Comparison of ENCODE assay signal across 12 cellular contexts in genomic region chrX:134599173-134599914, GRCh38. TPM values are rescaled to one million over a fixed set of nuclear protein-coding genes. Genes with fewer than 3 reads are reported as not detected.
DNase-seq lines count a peak whose midpoint lies in the region; ATAC-seq and TF ChIP-seq lines count a peak whose summit lies in the region.
"Had no signal": no experiment of that assay in that cellular context is flagged by ENCODE, and none has a peak within 500 bp of the region (broad histone marks: within the 10 kb centered on the region; RNA-seq: fewer than 3 reads in every experiment).

No MANE protein-coding gene starts in this region.

- no peaks in the 10 kb centered on the region for H3K36me3 Mint-ChIP-seq in activated T-helper 2 cell treated with anti-CD3 and anti-CD28 coated beads, Interferon-gamma antibody, Interleukin-2, Interleukin-4, amounts not matched to agents 10 μg/mL and 5 μg/mL and 100 μg/mL, durations not matched to agents 14 hours and 24 hours and 36 hours (ENCODE audit: low read depth)
- H3K36me3 Mint-ChIP-seq in nephron (ENCODE audit: low read depth) (no peaks in the 10 kb centered on the region), WTC11 (no peaks in the 10 kb centered on the region), type B pancreatic cell (no peaks in the 10 kb centered on the region)

- POLR2A ChIA-PET in WTC11 (lab: Charles Lee) = no interaction called here

- H3K27me3 Mint-ChIP-seq in activated T-helper 2 cell treated with anti-CD3 and anti-CD28 coated beads, Interferon-gamma antibody, Interleukin-2, Interleukin-4, amounts not matched to agents 10 μg/mL and 5 μg/mL and 100 μg/mL, durations not matched to agents 14 hours and 24 hours and 36 hours (ENCODE audit: low read depth) = peaks cover 19% of the 10 kb centered on the region
- H3K27me3 Mint-ChIP-seq in nephron (ENCODE audit: low read depth) = no peaks in the 10 kb centered on the region
- no peaks in the 10 kb centered on the region; the same call in 1 of the 2 replicates for H3K27me3 Mint-ChIP-seq in WTC11 (ENCODE audit: low read depth)
- no peaks in the 10 kb centered on the region for H3K27me3 Mint-ChIP-seq in type B pancreatic cell

- H2AFZ ChIP-seq in ACC112 (ENCODE audit: low read length, unreplicated experiment) = no peak overlapping the region

- CTCF ChIA-PET in WTC11 (lab: Charles Lee) = no interaction called here

- no peak overlapping the region for H3K4me3 Mint-ChIP-seq in activated T-helper 2 cell treated with anti-CD3 and anti-CD28 coated beads, Interferon-gamma antibody, Interleukin-2, Interleukin-4, amounts not matched to agents 10 μg/mL and 5 μg/mL and 100 μg/mL, durations not matched to agents 14 hours and 24 hours and 36 hours (ENCODE audit: low read depth)
- peak overlapping the region in 2 of 3 experiments; percentile 68 to 86 for H3K4me3 Mint-ChIP-seq in nephron
- H3K4me3 Mint-ChIP-seq in WTC11 = no peak overlapping the region
- no peak overlapping the region for H3K4me3 Mint-ChIP-seq in type B pancreatic cell
- H3K4me3 Mint-ChIP-seq: effector memory CD8-positive, alpha-beta T cell had no signal

- no peaks in the 10 kb centered on the region for H3K79me2 ChIP-seq in ACC112 (ENCODE audit: control insufficient read depth, insufficient read depth, low read length, unreplicated experiment)

- no peak for TF ChIP-seq CTCF in GM12864 (IDR thresholded peaks at IDR 0.05; ENCODE audit: low read depth, low read length, missing control alignments)
- no peak for TF ChIP-seq CTCF in nephron (IDR thresholded peaks at IDR 0.05; ENCODE audit: unreplicated experiment in 3 of 3)
- TF ChIP-seq CTCF in WTC11 (IDR thresholded peaks at IDR 0.05) = no peak
- TF ChIP-seq CTCF in type B pancreatic cell (conservative IDR thresholded peaks at IDR 0.05) = no peak

- DNase-seq in GM12864 (ENCODE audit: low read depth) (peak; percentile 16), NCI-H1694 treated with DMSO at 0.1 percent for 48 hours (lab: John Stamatoyannopoulos, UW) (no peak), hypothalamus (lab: John Stamatoyannopoulos, UW) (no peak), WTC11 (ENCODE audit: low spot score) (no peak), type B pancreatic cell (ENCODE audit: extremely low spot score, unreplicated experiment) (no peak)
- no peak for DNase-seq in activated T-helper 2 cell treated with anti-CD3 and anti-CD28 coated beads, Interferon-gamma antibody, Interleukin-2, Interleukin-4, amounts not matched to agents 10 μg/mL and 5 μg/mL and 100 μg/mL, durations not matched to agents 14 hours and 24 hours and 36 hours (ENCODE audit: low spot score)
- DNase-seq: activated CD8-positive, alpha-beta memory T cell treated with anti-CD3 and anti-CD28 coated beads, Interleukin-2, amount 50 U/mL, for 4 hours; effector memory CD8-positive, alpha-beta T cell; kidney had no signal

- H3K36me3 ChIP-seq in ACC112 (ENCODE audit: insufficient read depth, low read length) = no peaks in the 10 kb centered on the region
- H3K36me3 ChIP-seq: ovary had no signal

- H3K27ac ChIP-seq in ACC112 (ENCODE audit: low read depth, low read length) = peak overlapping the region; percentile 53
- H3K27ac ChIP-seq: ovary had no signal

- H3K4me1 Mint-ChIP-seq in activated T-helper 2 cell treated with anti-CD3 and anti-CD28 coated beads, Interferon-gamma antibody, Interleukin-2, Interleukin-4, amounts not matched to agents 10 μg/mL and 5 μg/mL and 100 μg/mL, durations not matched to agents 14 hours and 24 hours and 36 hours (ENCODE audit: low read depth) = peaks cover 11% of the 10 kb centered on the region
- H3K4me1 Mint-ChIP-seq in nephron (peaks cover 39% of the 10 kb centered on the region), WTC11 (peaks cover 3% of the 10 kb centered on the region), type B pancreatic cell (ENCODE audit: unreplicated experiment) (no peaks in the 10 kb centered on the region)

- ATAC-seq in WTC11 = no peak
- ATAC-seq: effector memory CD8-positive, alpha-beta T cell had no signal

- peaks cover 32% of the 10 kb centered on the region for H3K4me1 ChIP-seq in ACC112 (ENCODE audit: control insufficient read depth, insufficient read depth, low read length, unreplicated experiment)

- H3K9me3 Mint-ChIP-seq in activated T-helper 2 cell treated with anti-CD3 and anti-CD28 coated beads, Interferon-gamma antibody, Interleukin-2, Interleukin-4, amounts not matched to agents 10 μg/mL and 5 μg/mL and 100 μg/mL, durations not matched to agents 14 hours and 24 hours and 36 hours = peaks cover 21% of the 10 kb centered on the region
- peaks cover 14% of the 10 kb centered on the region for H3K9me3 Mint-ChIP-seq in nephron
- peaks cover 9% of the 10 kb centered on the region for H3K9me3 Mint-ChIP-seq in WTC11
- H3K9me3 Mint-ChIP-seq in type B pancreatic cell = no peaks in the 10 kb centered on the region

- intact Hi-C loops in activated T-helper 2 cell treated with anti-CD3 and anti-CD28 coated beads, Interferon-gamma antibody, Interleukin-2, Interleukin-4, amounts not matched to agents 10 μg/mL and 5 μg/mL and 100 μg/mL, durations not matched to agents 14 hours and 24 hours and 36 hours (cut with micrococcal nuclease) = loop anchor here (1.0 kb wide), 1 partner anchor 26 kb away; no protein-coding TSS in a partner anchor

- peak overlapping the region; percentile 33 for H3K27ac Mint-ChIP-seq in activated T-helper 2 cell treated with anti-CD3 and anti-CD28 coated beads, Interferon-gamma antibody, Interleukin-2, Interleukin-4, amounts not matched to agents 10 μg/mL and 5 μg/mL and 100 μg/mL, durations not matched to agents 14 hours and 24 hours and 36 hours
- peak overlapping the region; percentile 81 to 97 (median 92) for H3K27ac Mint-ChIP-seq in nephron
- no peak overlapping the region for H3K27ac Mint-ChIP-seq in WTC11
- H3K27ac Mint-ChIP-seq in type B pancreatic cell = no peak overlapping the region
- H3K27ac Mint-ChIP-seq: effector memory CD8-positive, alpha-beta T cell had no signal

- no peaks in the 10 kb centered on the region for H3K27me3 ChIP-seq in ACC112 (ENCODE audit: insufficient read depth, low read length)
- H3K27me3 ChIP-seq: ovary had no signal

- H3K4me3 ChIP-seq in ACC112 (ENCODE audit: low read depth, low read length) = no peak overlapping the region
- H3K4me3 ChIP-seq in GM12864 (ENCODE audit: low read depth, low read length) = no peak overlapping the region
- H3K4me3 ChIP-seq: ovary had no signal

TF ChIP-seq in WTC11, 78 proteins besides CTCF, POLR2A, EP300 and RAD21:
- no peak for TF ChIP-seq ELF4 (CRISPR knock-in tag; IDR thresholded peaks at IDR 0.05; ENCODE audit: low read depth)
- TF ChIP-seq ERG (CRISPR knock-in tag; IDR thresholded peaks at IDR 0.05) = no peak

RNA-seq across cellular contexts. Expression of gene PLAC1, which starts 58.9 kb away (rescaled TPM):
- total RNA-seq in activated T-helper 2 cell treated with anti-CD3 and anti-CD28 coated beads, Interferon-gamma antibody, Interleukin-2, Interleukin-4, amounts not matched to agents 10 μg/mL and 5 μg/mL and 100 μg/mL, durations not matched to agents 14 hours and 24 hours and 36 hours = not detected in 2 replicates
- 0.27 to 1.8 TPM in 2 of 3 replicates, not detected in the other for total RNA-seq in WTC11 (2021)
- 0.43 TPM in 1 of 2 replicates, not detected in the other for total RNA-seq in type B pancreatic cell (ENCODE audit: low replicate concordance)
- total RNA-seq: kidney had no signal

Comparison
In these comparisons a context has a peak if more than half of its experiments do, and no peak if none do; other contexts are left out.
1. H3K27ac Mint-ChIP-seq: peak in activated T-helper 2 cell treated with anti-CD3 and anti-CD28 coated beads, Interferon-gamma antibody, Interleukin-2, Interleukin-4, amounts not matched to agents 10 μg/mL and 5 μg/mL and 100 μg/mL, durations not matched to agents 14 hours and 24 hours and 36 hours (single experiment) and nephron (3 of 3); none in WTC11 (single experiment) and type B pancreatic cell (single experiment).
2. H3K4me3 Mint-ChIP-seq: peak in nephron (2 of 3); none in activated T-helper 2 cell treated with anti-CD3 and anti-CD28 coated beads, Interferon-gamma antibody, Interleukin-2, Interleukin-4, amounts not matched to agents 10 μg/mL and 5 μg/mL and 100 μg/mL, durations not matched to agents 14 hours and 24 hours and 36 hours (single experiment), WTC11 (single experiment) and type B pancreatic cell (single experiment).